ENCODE assay signal across 13 cellular contexts in the genomic region with DNA sequence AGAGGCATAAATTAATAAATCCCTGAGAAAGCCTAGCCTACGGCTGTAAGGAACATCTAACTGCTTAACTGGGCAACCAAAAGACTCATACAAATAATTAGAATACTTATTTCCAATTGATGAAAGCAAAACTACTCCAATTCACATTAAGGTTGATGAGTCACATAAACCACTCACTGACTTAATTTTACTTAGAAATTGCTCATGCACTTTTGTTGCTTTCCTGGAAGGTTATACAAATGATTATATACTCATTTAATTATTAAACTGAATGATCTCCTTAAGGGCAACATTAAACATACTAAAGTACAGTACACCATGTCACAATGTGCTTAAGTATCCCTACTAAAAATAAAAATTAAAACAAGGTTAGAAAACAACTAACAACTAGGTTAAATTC.
DNase-seq lines count a peak whose midpoint lies in the region; ATAC-seq and TF ChIP-seq lines count a peak whose summit lies in the region.
"Had no signal": no experiment of that assay in that cellular context is flagged by ENCODE, and none has a peak within 500 bp of the region (broad histone marks: within the 10 kb centered on the region; RNA-seq: fewer than 3 reads in every experiment).

No MANE protein-coding gene starts in this region.

- TF ChIP-seq CTCF in VCaP (conservative IDR thresholded peaks at IDR 0.05) = no peak
- no peak for TF ChIP-seq CTCF in stomach (IDR thresholded peaks at IDR 0.05)
- no peak for TF ChIP-seq CTCF in esophagus muscularis mucosa (IDR thresholded peaks at IDR 0.05)

- peaks cover 10 to 90% (median 41%) of the 10 kb centered on the region in 4 donors for H3K4me1 ChIP-seq in stomach
- peaks cover 36 to 83% (median 58%) of the 10 kb centered on the region in 4 donors for H3K4me1 ChIP-seq in esophagus muscularis mucosa

- no peak overlapping the region for H3K4me3 Mint-ChIP-seq in activated naive CD8-positive, alpha-beta T cell treated with anti-CD3 and anti-CD28 coated beads, Interleukin-2, amount 50 U/mL, for 24 hours
- no peak overlapping the region for H3K4me3 Mint-ChIP-seq in activated naive CD8-positive, alpha-beta T cell treated with anti-CD3 and anti-CD28 coated beads for 36 hours
- H3K4me3 Mint-ChIP-seq: WTC11 had no signal

- H3K4me1 Mint-ChIP-seq in activated naive CD8-positive, alpha-beta T cell treated with anti-CD3 and anti-CD28 coated beads, Interleukin-2, amount 50 U/mL, for 24 hours = peaks cover 3% of the 10 kb centered on the region
- H3K4me1 Mint-ChIP-seq in activated naive CD8-positive, alpha-beta T cell treated with anti-CD3 and anti-CD28 coated beads for 36 hours = no peaks in the 10 kb centered on the region

- no peak overlapping the region for H3K27ac Mint-ChIP-seq in activated naive CD8-positive, alpha-beta T cell treated with anti-CD3 and anti-CD28 coated beads, Interleukin-2, amount 50 U/mL, for 24 hours
- H3K27ac Mint-ChIP-seq in activated naive CD8-positive, alpha-beta T cell treated with anti-CD3 and anti-CD28 coated beads for 36 hours = no peak overlapping the region
- H3K27ac Mint-ChIP-seq: WTC11 had no signal

- H3K27me3 Mint-ChIP-seq in activated naive CD8-positive, alpha-beta T cell treated with anti-CD3 and anti-CD28 coated beads, Interleukin-2, amount 50 U/mL, for 24 hours = peaks cover 12% of the 10 kb centered on the region
- peaks cover 22% of the 10 kb centered on the region for H3K27me3 Mint-ChIP-seq in activated naive CD8-positive, alpha-beta T cell treated with anti-CD3 and anti-CD28 coated beads for 36 hours
- H3K27me3 Mint-ChIP-seq: type B pancreatic cell had no signal

- no peak overlapping the region for H3K4me3 ChIP-seq in stomach
- no peak overlapping the region for H3K4me3 ChIP-seq in esophagus muscularis mucosa

- no peak for TF ChIP-seq POLR2A in stomach (IDR thresholded peaks at IDR 0.05)
- TF ChIP-seq POLR2A in esophagus muscularis mucosa (IDR thresholded peaks at IDR 0.05; ENCODE audit: low read depth) = no peak

- H3K9me3 ChIP-seq in stomach (no peaks in the 10 kb centered on the region), esophagus muscularis mucosa (no peaks in the 10 kb centered on the region)

- no peaks in the 10 kb centered on the region for H3K36me3 Mint-ChIP-seq in activated naive CD8-positive, alpha-beta T cell treated with anti-CD3 and anti-CD28 coated beads, Interleukin-2, amount 50 U/mL, for 24 hours (ENCODE audit: low read depth)
- H3K36me3 Mint-ChIP-seq in activated naive CD8-positive, alpha-beta T cell treated with anti-CD3 and anti-CD28 coated beads for 36 hours = no peaks in the 10 kb centered on the region
- H3K36me3 Mint-ChIP-seq: WTC11 had no signal

- TF ChIP-seq EP300 in stomach (IDR thresholded peaks at IDR 0.05) = no peak
- no peak for TF ChIP-seq EP300 in esophagus muscularis mucosa (IDR thresholded peaks at IDR 0.05)

- H3K36me3 ChIP-seq in stomach (no peaks in the 10 kb centered on the region), esophagus muscularis mucosa (no peaks in the 10 kb centered on the region)

- no peak for DNase-seq in activated naive CD8-positive, alpha-beta T cell treated with anti-CD3 and anti-CD28 coated beads, Interleukin-2, amount 50 U/mL, for 24 hours
- no peak for DNase-seq in activated naive CD8-positive, alpha-beta T cell treated with anti-CD3 and anti-CD28 coated beads for 36 hours
- DNase-seq in fibroblast of peridontal ligament (ENCODE audit: extremely low read depth) (peak; percentile 55), stomach (no peak), esophagus muscularis mucosa (ENCODE audit: extremely low spot score) (no peak), NOMO-1 (lab: John Stamatoyannopoulos, UW; ENCODE audit: unreplicated experiment in 2 of 2) (no peak), NCI-H2171 treated with DMSO at 0.1 percent for 48 hours (lab: John Stamatoyannopoulos, UW) (no peak)
- DNase-seq: activated naive CD4-positive, alpha-beta T cell treated with anti-CD3 and anti-CD28 coated beads, Interleukin-2, amount 50 U/mL, for 16 hours; NCI-H1105; posterior cingulate gyrus had no signal

- peak overlapping the region; percentile 69 for H3K27ac ChIP-seq in VCaP
- H3K27ac ChIP-seq in stomach = peak overlapping the region in 3 of 5 donors; percentile 29 to 86 (median 80)
- H3K27ac ChIP-seq in esophagus muscularis mucosa (replicated peaks in 1 of 4) = peak overlapping the region in 1 of 4 donors; percentile 52

- intact Hi-C loops in stomach (cut with DNase I; ENCODE audit: low total_unique reads) (no loop called here), esophagus muscularis mucosa (cut with DNase I) (no loop called here)

- 48 to 80% (median 58%) methylated on average over 1 of the region's 1 CpG for WGBS in stomach, 5 donors
- 38% methylated on average over 1 of the region's 1 CpG for WGBS in esophagus muscularis mucosa

- H3K9me3 Mint-ChIP-seq in activated naive CD8-positive, alpha-beta T cell treated with anti-CD3 and anti-CD28 coated beads, Interleukin-2, amount 50 U/mL, for 24 hours = no peaks in the 10 kb centered on the region
- H3K9me3 Mint-ChIP-seq in activated naive CD8-positive, alpha-beta T cell treated with anti-CD3 and anti-CD28 coated beads for 36 hours = no peaks in the 10 kb centered on the region
- H3K9me3 Mint-ChIP-seq: WTC11 had no signal

- H3K27me3 ChIP-seq in stomach (no peaks in the 10 kb centered on the region), esophagus muscularis mucosa (no peaks in the 10 kb centered on the region)

- peak; percentile 15 for ATAC-seq in activated naive CD8-positive, alpha-beta T cell treated with anti-CD3 and anti-CD28 coated beads, Interleukin-2, amount 50 U/mL, for 24 hours
- ATAC-seq: WTC11 had no signal
